ENCODE assay signal across 22 cellular contexts in genomic region chr2:163934134-163934533, GRCh38.
DNase-seq lines count a peak whose midpoint lies in the region; ATAC-seq and TF ChIP-seq lines count a peak whose summit lies in the region.
"Had no signal": no experiment of that assay in that cellular context is flagged by ENCODE, and none has a peak within 500 bp of the region (broad histone marks: within the 10 kb centered on the region; RNA-seq: fewer than 3 reads in every experiment).

No MANE protein-coding gene starts in this region.

- ATAC-seq in foreskin keratinocyte (peak; percentile 97), GM21619 (IDR thresholded peaks at IDR 0.05; ENCODE audit: unreplicated experiment) (no peak)
- ATAC-seq: GM23338; Panc1; right lobe of liver; stimulated activated naive CD8-positive, alpha-beta T cell treated with anti-CD3 and anti-CD28 coated beads, Interleukin-15, Interleukin-2, amounts not matched to agents 100 U/mL and 50 U/mL, for 24 hours had no signal

- TF ChIP-seq CTCF in RWPE1 (conservative IDR thresholded peaks at IDR 0.05; ENCODE audit: low read depth) (no peak), foreskin keratinocyte (conservative IDR thresholded peaks at IDR 0.05) (no peak)

- DNase-seq in COR-L47 (lab: John Stamatoyannopoulos, UW) (peak; percentile 16), HPDE6-E6E7 (ENCODE audit: extremely low spot score) (peak; percentile 26), RWPE1 (ENCODE audit: low spot score) (peak; percentile 25), foreskin keratinocyte (peak; percentile 49 to 70), SIG-M5 (lab: John Stamatoyannopoulos, UW) (no peak), DMS 273 treated with DMSO at 0.1 percent for 48 hours (lab: John Stamatoyannopoulos, UW) (no peak)
- DNase-seq: activated CD4-positive, alpha-beta T cell treated with anti-CD3 and anti-CD28 coated beads for 4 hours; activated naive CD4-positive, alpha-beta T cell; activated T-cell treated with anti-CD3 and anti-CD28 coated beads, Interleukin-2, amount 50 U/mL, for 24 hours; Caco-2; NCI-H446; right lobe of liver; stimulated activated CD4-positive, alpha-beta T cell treated with anti-CD3 and anti-CD28 coated beads, Interleukin-15, amount 100 ng/mL, for 24 hours; stimulated activated naive CD8-positive, alpha-beta T cell treated with anti-CD3 and anti-CD28 coated beads, Interleukin-15, Interleukin-2, amounts not matched to agents 100 U/mL and 50 U/mL, for 24 hours had no signal

- H3K27me3 ChIP-seq in foreskin keratinocyte, result no peaks in the 10 kb centered on the region
- H3K27me3 ChIP-seq: BLaER1 treated with 17β-estradiol and CSF1 and Interleukin-3, amounts not matched to agents 10 nM and 100 nM; right lobe of liver; SJSA1 had no signal

- POLR2A ChIA-PET in RWPE1 (lab: Yijun Ruan, JAX; ENCODE audit: low non-redundant PET), result no interaction called here

- peaks cover 11% of the 10 kb centered on the region for H3K4me1 ChIP-seq in foreskin keratinocyte
- H3K4me1 ChIP-seq: Caco-2, parathyroid adenoma, right lobe of liver, SJSA1 had no signal

- H3K27ac ChIP-seq in RWPE1 (no peak overlapping the region), foreskin keratinocyte (no peak overlapping the region)
- H3K27ac ChIP-seq: BLaER1 treated with 17β-estradiol and CSF1 and Interleukin-3, amounts not matched to agents 10 nM and 100 nM; coronary artery; parathyroid adenoma; right lobe of liver; SJSA1; thoracic aorta had no signal

- CTCF ChIA-PET in RWPE1 (lab: Yijun Ruan, JAX), result interaction anchor here (0.5 to 1.3 kb wide), 2 partner anchors 47 to 74 kb away, joined by 3 read pairs; no protein-coding TSS in a partner anchor

Comparison
In these comparisons a context has a peak if more than half of its experiments do, and no peak if none do; other contexts are left out.
1. DNase-seq: peak in COR-L47 (single experiment), HPDE6-E6E7 (single experiment), RWPE1 (single experiment) and foreskin keratinocyte (2 of 2); none in SIG-M5 (single experiment) and DMS 273 treated with DMSO at 0.1 percent for 48 hours (single experiment).